Comparison of ENCODE assay signal across 23 cellular contexts in genomic region chr15:51083641-51084040, GRCh38. TPM values are rescaled to one million over a fixed set of nuclear protein-coding genes. Genes with fewer than 3 reads are reported as not detected.
"Had no signal": no experiment of that assay in that cellular context is flagged by ENCODE, and none has a peak within 500 bp of the region (broad histone marks: within the 10 kb centered on the region; RNA-seq: fewer than 3 reads in every experiment).

No MANE protein-coding gene starts in this region.

- ATAC-seq: lower lobe of right lung; naive thymus-derived CD4-positive, alpha-beta T cell had no signal

- H3K4me3 Mint-ChIP-seq: naive thymus-derived CD4-positive, alpha-beta T cell; nephron progenitor cell had no signal

- H3K36me3 ChIP-seq: colonic mucosa, left ventricle myocardium inferior, lower lobe of right lung, neutrophil, ovary, right atrium auricular region, sigmoid colon, upper lobe of left lung, vagina had no signal

- H3K27ac ChIP-seq: colonic mucosa, hepatocyte, left ventricle myocardium inferior, lower lobe of right lung, neutrophil, ovary, right atrium auricular region, skin epidermis, upper lobe of left lung, vagina had no signal

- H3K9me3 ChIP-seq: colonic mucosa, left ventricle myocardium inferior, lower lobe of right lung, neutrophil, ovary, right atrium auricular region, sigmoid colon, tibial artery, upper lobe of left lung, vagina had no signal

- H3K9me3 Mint-ChIP-seq: naive thymus-derived CD4-positive, alpha-beta T cell; nephron progenitor cell had no signal

- H3K4me3 ChIP-seq: colonic mucosa, hepatocyte, left ventricle myocardium inferior, lower lobe of right lung, ovary, right atrium auricular region, sigmoid colon, skin epidermis, tibial artery, upper lobe of left lung, vagina had no signal

- H3K27me3 ChIP-seq: colonic mucosa, ovary, right atrium auricular region, sigmoid colon, tibial artery, upper lobe of left lung, vagina had no signal

- H3K79me2 ChIP-seq: hepatocyte had no signal

- H3K27ac Mint-ChIP-seq: naive thymus-derived CD4-positive, alpha-beta T cell; nephron progenitor cell had no signal

- H3K4me2 ChIP-seq: hepatocyte had no signal

- H3K4me1 ChIP-seq: colonic mucosa, lower lobe of right lung, right atrium auricular region, upper lobe of left lung had no signal

- H2AFZ ChIP-seq: hepatocyte had no signal

- DNase-seq: colonic mucosa; dermis blood vessel endothelial cell; foreskin melanocyte; head of caudate nucleus; kidney; left cardiac atrium; left ventricle myocardium inferior; lower lobe of right lung; mesendoderm; naive thymus-derived CD4-positive, alpha-beta T cell; nephron progenitor cell; ovary; sigmoid colon; stimulated activated CD4-positive, alpha-beta T cell treated with anti-CD3 and anti-CD28 coated beads, Interleukin-2, amount 100 ng/mL, for 24 hours; stimulated activated naive CD4-positive, alpha-beta T cell treated with Interleukin-2 at 50 U/mL for 16 hours; tibial artery had no signal

RNA-seq across cellular contexts. Expression of gene TNFAIP8L3, which starts 11.1 kb away (rescaled TPM):
- total RNA-seq: epithelial cell of proximal tubule; naive thymus-derived CD4-positive, alpha-beta T cell had no signal
- polyA plus RNA-seq: naive thymus-derived CD4-positive, alpha-beta T cell had no signal
